Comparison of ENCODE assay signal across 1 cellular context in genomic region chr11:111926505-111927391, GRCh38.
TF ChIP-seq lines count a peak whose summit lies in the region.

No MANE protein-coding gene starts in this region.

TF ChIP-seq in HepG2, 621 proteins besides CTCF, POLR2A, EP300 and RAD21 (continued from another document):
- TF ChIP-seq ZNF160 (CRISPR knock-in tag; IDR thresholded peaks at IDR 0.05) (no peak), ATAD3A (CRISPR knock-in tag; IDR thresholded peaks at IDR 0.05) (no peak), TEAD3 (CRISPR knock-in tag; optimal IDR thresholded peaks at IDR 0.05; ENCODE audit: borderline replicate concordance) (no peak), ZNF142 (CRISPR knock-in tag; IDR thresholded peaks at IDR 0.05) (0 out of 2 replicates have a peak, but pooled peaks have one; percentile 73), CERS6 (CRISPR knock-in tag; IDR thresholded peaks at IDR 0.05) (no peak), IRF2 (CRISPR knock-in tag; IDR thresholded peaks at IDR 0.05) (peak; percentile 35; the same call in 1 of the 2 replicates), SMARCC2 (IDR thresholded peaks at IDR 0.05) (no peak), NPAS2 (CRISPR knock-in tag; IDR thresholded peaks at IDR 0.05; ENCODE audit: borderline replicate concordance) (no peak), JUNB (CRISPR knock-in tag; IDR thresholded peaks at IDR 0.05; ENCODE audit: borderline replicate concordance) (no peak), MYPOP (CRISPR knock-in tag; IDR thresholded peaks at IDR 0.05) (no peak), TBL1XR1 (IDR thresholded peaks at IDR 0.05; ENCODE audit: borderline replicate concordance, low read length, partially characterized antibody) (no peak), ZNF276 (CRISPR knock-in tag; IDR thresholded peaks at IDR 0.05; ENCODE audit: low read depth) (0 out of 2 replicates have a peak, but pooled peaks have one; percentile 25), ZNF616 (CRISPR knock-in tag; IDR thresholded peaks at IDR 0.05; ENCODE audit: low read depth) (no peak), ZNF136 (CRISPR knock-in tag; IDR thresholded peaks at IDR 0.05; ENCODE audit: low read depth) (0 out of 2 replicates have a peak, but pooled peaks have one; percentile 55), ZBTB25 (CRISPR knock-in tag; IDR thresholded peaks at IDR 0.05) (no peak), PHF20 (CRISPR knock-in tag; IDR thresholded peaks at IDR 0.05) (peak; percentile 77), RBFOX2 (IDR thresholded peaks at IDR 0.05; ENCODE audit: low read depth, low read length) (peak; percentile 70), SP1 (IDR thresholded peaks at IDR 0.05) (no peak), SP1 (CRISPR knock-in tag; IDR thresholded peaks at IDR 0.05) (peak; percentile 69), ZNF784 (CRISPR knock-in tag; IDR thresholded peaks at IDR 0.05; ENCODE audit: borderline replicate concordance) (peak; percentile 72; the same call in 1 of the 2 replicates), DMAP1 (CRISPR knock-in tag; IDR thresholded peaks at IDR 0.05) (peak; percentile 80), FUBP1 (CRISPR knock-in tag; IDR thresholded peaks at IDR 0.05; ENCODE audit: borderline replicate concordance) (0 out of 2 replicates have a peak, but pooled peaks have one; percentile 38), TGIF2 (CRISPR knock-in tag; IDR thresholded peaks at IDR 0.05) (peak; percentile 25; the same call in 1 of the 2 replicates), ZNF83 (CRISPR knock-in tag; IDR thresholded peaks at IDR 0.05; ENCODE audit: borderline replicate concordance) (no peak), ZNF446 (CRISPR knock-in tag; IDR thresholded peaks at IDR 0.05) (no peak), ZFP90 (CRISPR knock-in tag; IDR thresholded peaks at IDR 0.05; ENCODE audit: borderline replicate concordance) (peak; percentile 71), HNF1A (IDR thresholded peaks at IDR 0.05; ENCODE audit: low read depth) (no peak), HNF1A (CRISPR knock-in tag; IDR thresholded peaks at IDR 0.05; ENCODE audit: borderline replicate concordance) (no peak; the same call in 1 of the 2 replicates), ZNF672 (CRISPR knock-in tag; IDR thresholded peaks at IDR 0.05) (no peak), NFE2L2 (IDR thresholded peaks at IDR 0.05; ENCODE audit: low read length) (no peak), SYNCRIP (IDR thresholded peaks at IDR 0.05; ENCODE audit: insufficient read depth, low read depth, low read length) (no peak), KAT8 (CRISPR knock-in tag; IDR thresholded peaks at IDR 0.05) (peak; percentile 81)
